In the genomic region with DNA sequence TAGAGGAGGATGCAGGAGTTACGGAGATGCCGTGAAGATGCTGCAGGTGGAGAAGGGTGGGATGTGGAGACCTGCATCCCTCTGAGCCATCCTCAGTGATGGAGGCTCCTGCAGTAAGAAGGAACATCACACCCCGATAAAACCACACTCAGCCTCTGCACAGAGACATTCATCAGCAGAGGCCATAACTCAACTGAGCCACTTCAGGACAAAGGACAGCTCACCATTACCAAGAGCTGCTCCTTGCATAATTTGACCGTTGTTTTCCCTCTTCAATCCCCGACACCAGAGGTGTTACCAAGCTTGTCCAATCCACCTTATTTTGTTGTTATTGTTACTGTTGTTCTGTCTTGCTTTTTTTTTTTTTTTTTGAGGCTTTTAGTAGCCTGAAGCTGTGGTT, we compare ENCODE assay signal across 21 cellular contexts.
DNase-seq lines count a peak whose midpoint lies in the region; ATAC-seq, FAIRE-seq and TF ChIP-seq lines count a peak whose summit lies in the region.
"Had no signal": no experiment of that assay in that cellular context is flagged by ENCODE, and none has a peak within 500 bp of the region (broad histone marks: within the 10 kb centered on the region; RNA-seq: fewer than 3 reads in every experiment).

No MANE protein-coding gene starts in this region.

- H4K8ac ChIP-seq in H1 (ENCODE audit: extremely low read depth, insufficient read depth, low read length) = no peak overlapping the region

- H3K23me2 ChIP-seq in H1 (ENCODE audit: low read depth, low read length) = no peaks in the 10 kb centered on the region

- H3K9me3 ChIP-seq in H1 (ENCODE audit: insufficient read depth in 2 of 2, low read depth in 1 of 2, low read length in 1 of 2) (no peaks in the 10 kb centered on the region), liver (ENCODE audit: control insufficient read depth in 4 of 4, low read length in 3 of 4) (no peaks in the 10 kb centered on the region), T-helper 17 cell (ENCODE audit: control insufficient read depth, low read length, poor library complexity, severe bottlenecking) (no peaks in the 10 kb centered on the region)

- no peak overlapping the region for H3K4me2 ChIP-seq in H1 (ENCODE audit: insufficient read depth in 1 of 2, low read depth in 2 of 2, low read length in 2 of 2)

- no peaks in the 10 kb centered on the region for H3K36me3 Mint-ChIP-seq in T-helper 17 cell (ENCODE audit: low read depth)
- H3K36me3 Mint-ChIP-seq in chondrocyte (ENCODE audit: low read depth) = no peaks in the 10 kb centered on the region
- H3K36me3 Mint-ChIP-seq: CD8-positive, alpha-beta memory T cell had no signal

- H3K27me3 Mint-ChIP-seq in T-helper 17 cell (no peaks in the 10 kb centered on the region), chondrocyte (ENCODE audit: low read depth) (no peaks in the 10 kb centered on the region)

- no peak overlapping the region for H4K91ac ChIP-seq in H1 (replicated peaks; ENCODE audit: insufficient read length, low read length)

- H2BK5ac ChIP-seq in H1 (ENCODE audit: low read depth, low read length) = no peak overlapping the region

- H3K27me3 ChIP-seq in H1 (replicated peaks in 1 of 4; ENCODE audit: control insufficient read depth in 3 of 4, extremely low read depth in 1 of 4, insufficient read depth in 3 of 4, low read length in 3 of 4) (no peaks in the 10 kb centered on the region), liver (ENCODE audit: control insufficient read depth in 4 of 4, insufficient read depth in 4 of 4, low read length in 3 of 4) (peaks cover 0 to 6% (median 2%) of the 10 kb centered on the region in 4 donors)

- no peak overlapping the region for H3K27ac Mint-ChIP-seq in T-helper 17 cell
- no peak overlapping the region for H3K27ac Mint-ChIP-seq in chondrocyte (ENCODE audit: unreplicated experiment)
- H3K27ac Mint-ChIP-seq: HFFc6 had no signal

- no peak overlapping the region for H3K23ac ChIP-seq in H1 (ENCODE audit: insufficient read length)

- H3K14ac ChIP-seq in H1 (ENCODE audit: insufficient read length) = no peak overlapping the region

- no peaks in the 10 kb centered on the region for H3K36me3 ChIP-seq in H1 (ENCODE audit: control insufficient read depth in 2 of 4, insufficient read depth in 4 of 4, low read length in 3 of 4)
- no peaks in the 10 kb centered on the region for H3K36me3 ChIP-seq in liver (ENCODE audit: control insufficient read depth in 4 of 4, insufficient read depth in 3 of 4, low read depth in 1 of 4, low read length in 3 of 4)

- peak; percentile 50 for FAIRE-seq in H1 (lab: Jason Lieb, UNC)
- FAIRE-seq: H54 had no signal

- H2BK15ac ChIP-seq in H1 (ENCODE audit: low read length) = no peak overlapping the region

- H3K79me1 ChIP-seq in H1 (ENCODE audit: low read depth, low read length) = no peaks in the 10 kb centered on the region

- POLR2A ChIA-PET in H1 (lab: Charles Lee; ENCODE audit: partially characterized antibody) = no interaction called here

- no peak for TF ChIP-seq POLR2A in H1 (IDR thresholded peaks at IDR 0.05; ENCODE audit: control extremely low read depth in 1 of 2, low read depth in 2 of 2, low read length in 2 of 2)

- no peak overlapping the region for H4K5ac ChIP-seq in H1 (ENCODE audit: insufficient read length, low read depth, low read length)

- no peak for TF ChIP-seq CTCF in H1 (IDR thresholded peaks at IDR 0.05; ENCODE audit: control extremely low read depth in 1 of 3, insufficient read depth in 1 of 3, low read depth in 1 of 3, low read length in 3 of 3)
- no peak for TF ChIP-seq CTCF in liver (IDR thresholded peaks at IDR 0.05; ENCODE audit: low read depth, low read length, missing input control)
- no peak for TF ChIP-seq CTCF in chondrocyte (IDR thresholded peaks at IDR 0.05)

- no peak overlapping the region for H3K4me3 Mint-ChIP-seq in T-helper 17 cell
- no peak overlapping the region for H3K4me3 Mint-ChIP-seq in chondrocyte (ENCODE audit: unreplicated experiment)
- H3K4me3 Mint-ChIP-seq: CD8-positive, alpha-beta memory T cell; HFFc6 had no signal

- H3K4me3 ChIP-seq in H1 (ENCODE audit: extremely low read depth in 1 of 4, insufficient read depth in 2 of 4, low read depth in 3 of 4, low read length in 4 of 4) (no peak overlapping the region), liver (ENCODE audit: low read depth in 1 of 3, low read length in 3 of 3) (no peak overlapping the region)

- H3K4me1 Mint-ChIP-seq in T-helper 17 cell (no peaks in the 10 kb centered on the region), chondrocyte (ENCODE audit: low read depth) (no peaks in the 10 kb centered on the region)
- H3K4me1 Mint-ChIP-seq: CD8-positive, alpha-beta memory T cell had no signal

- peak; percentile 11 for DNase-seq in ELF-1 (ENCODE audit: low read depth, low spot score)
- DNase-seq in MV-4-11 (lab: John Stamatoyannopoulos, UW) = peak; percentile 40
- no peak for DNase-seq in H1 (ENCODE audit: low read depth in 1 of 2, low spot score in 2 of 2)
- no peak for DNase-seq in NCI-H2107 (lab: John Stamatoyannopoulos, UW)
- DNase-seq in T-helper 17 cell = no peak
- DNase-seq in chondrocyte (ENCODE audit: low spot score) = no peak
- DNase-seq: 8988T; AML-193; C1 segment of cervical spinal cord; CD8-positive, alpha-beta memory T cell; DMS53; GF-D8; HFFc6; NCI-H1417; NCI-H1694 treated with DMSO at 0.1 percent for 48 hours; NCI-H2081 treated with DMSO at 0.1 percent for 48 hours; NCI-H446; NCI-H526 treated with DMSO at 0.1 percent for 48 hours; Right ventricle myocardium superior had no signal

- no peak overlapping the region for H2AK5ac ChIP-seq in H1 (ENCODE audit: low read depth, low read length)

- no peak overlapping the region for H2AFZ ChIP-seq in H1 (ENCODE audit: low read length)

- no peaks in the 10 kb centered on the region for H4K20me1 ChIP-seq in H1 (replicated peaks in 1 of 2; ENCODE audit: control insufficient read depth in 1 of 2, insufficient read depth in 2 of 2, low read length in 2 of 2)

- CTCF ChIA-PET in H1 (lab: Charles Lee; ENCODE audit: partially characterized antibody) = interaction anchor here (0.5 to 1.5 kb wide), 2 partner anchors 251 to 361 kb away, joined by 3 to 6 read pairs; no protein-coding TSS in a partner anchor

- H3K27ac ChIP-seq in H1 (ENCODE audit: low read depth, low read length) = no peak overlapping the region
- no peak overlapping the region for H3K27ac ChIP-seq in liver (ENCODE audit: low read depth in 1 of 2, low read length in 2 of 2)

- 93% methylated on average over 5 of the region's 5 CpGs; no CpG with 5 or more reads in 1 of the 2 experiments for WGBS in H1 (ENCODE audit: extremely low coverage in 1 of 2, insufficient coverage in 1 of 2, insufficient read length in 1 of 2, insufficient replicate concordance in 2 of 2, low coverage in 1 of 2, low lambda C conversion rate in 2 of 2, missing lambda C conversion rate in 1 of 2), 2 experiments
- WGBS in liver = 64% methylated on average over 5 of the region's 5 CpGs

- no peak overlapping the region for H3K9ac ChIP-seq in H1 (replicated peaks in 1 of 4; ENCODE audit: extremely low read depth in 1 of 4, low read depth in 3 of 4, low read length in 3 of 4)
- no peak overlapping the region for H3K9ac ChIP-seq in liver (ENCODE audit: low read depth in 1 of 2, low read length in 2 of 2)

- no peak for ATAC-seq in T-helper 17 cell

- peaks cover 54% of the 10 kb centered on the region for H3K9me3 Mint-ChIP-seq in chondrocyte (ENCODE audit: low read depth)
- H3K9me3 Mint-ChIP-seq: CD8-positive, alpha-beta memory T cell had no signal

- H2BK20ac ChIP-seq in H1 (ENCODE audit: low read length) = no peak overlapping the region; the same call in 1 of the 2 replicates

- TF ChIP-seq RAD21 in H1 (IDR thresholded peaks at IDR 0.05 in 1 of 2, conservative IDR thresholded peaks at IDR 0.05 in 1 of 2; ENCODE audit: low read depth in 2 of 2, low read length in 2 of 2) (no peak), liver (IDR thresholded peaks at IDR 0.05) (no peak)

- H2BK120ac ChIP-seq in H1 (replicated peaks; ENCODE audit: low read depth, low read length) = no peak overlapping the region

- H3K4ac ChIP-seq in H1 (replicated peaks; ENCODE audit: insufficient read length, low read depth, low read length) = no peak overlapping the region

- H3K18ac ChIP-seq in H1 (ENCODE audit: extremely low read depth, low read length) = no peak overlapping the region

- H3K4me1 ChIP-seq in H1 (replicated peaks in 1 of 4; ENCODE audit: control insufficient read depth in 3 of 4, insufficient read depth in 4 of 4, low read length in 3 of 4) (no peaks in the 10 kb centered on the region), liver (ENCODE audit: control insufficient read depth in 4 of 4, insufficient read depth in 4 of 4, low read length in 3 of 4) (no peaks in the 10 kb centered on the region)

- TF ChIP-seq EP300 in H1 (IDR thresholded peaks at IDR 0.05; ENCODE audit: borderline replicate concordance in 1 of 2, low read depth in 2 of 2, low read length in 2 of 2) = no peak

- no peaks in the 10 kb centered on the region for H3K79me2 ChIP-seq in H1 (ENCODE audit: control insufficient read depth in 1 of 2, insufficient read depth in 2 of 2, low read length in 2 of 2)

- no peak overlapping the region for H3K56ac ChIP-seq in H1 (replicated peaks; ENCODE audit: insufficient read length, low read depth, low read length)

- no peak overlapping the region for H2BK12ac ChIP-seq in H1 (ENCODE audit: low read depth, low read length)

TF ChIP-seq in H1, 55 proteins besides CTCF, POLR2A, EP300 and RAD21 (continues in another document):
- TF ChIP-seq MAFK (IDR thresholded peaks at IDR 0.05; ENCODE audit: low read depth, low read length) (no peak), SP4 (IDR thresholded peaks at IDR 0.05; ENCODE audit: low read length) (no peak), SP2 (IDR thresholded peaks at IDR 0.05; ENCODE audit: low read length) (no peak), TEAD4 (IDR thresholded peaks at IDR 0.05; ENCODE audit: low read depth, low read length) (no peak), RBBP5 (IDR thresholded peaks at IDR 0.05; ENCODE audit: borderline replicate concordance, low read depth, low read length) (no peak), NRF1 (IDR thresholded peaks at IDR 0.05; ENCODE audit: low read depth, low read length) (no peak)

TF ChIP-seq in liver, 16 proteins besides CTCF, POLR2A, EP300 and RAD21 (continues in another document):
- TF ChIP-seq JUND (IDR thresholded peaks at IDR 0.05) (no peak), NR2F2 (IDR thresholded peaks at IDR 0.05) (no peak), RXRA (IDR thresholded peaks at IDR 0.05) (no peak), MAX (IDR thresholded peaks at IDR 0.05) (no peak), HNF4G (IDR thresholded peaks at IDR 0.05) (no peak)

Comparison
In these comparisons a context has a peak if more than half of its experiments do, and no peak if none do; other contexts are left out.
1. DNase-seq: peak in ELF-1 (single experiment) and MV-4-11 (single experiment); none in H1 (0 of 2), NCI-H2107 (single experiment), T-helper 17 cell (0 of 3) and chondrocyte (single experiment).